Comparison of ENCODE assay signal across 23 cellular contexts in the genomic region with DNA sequence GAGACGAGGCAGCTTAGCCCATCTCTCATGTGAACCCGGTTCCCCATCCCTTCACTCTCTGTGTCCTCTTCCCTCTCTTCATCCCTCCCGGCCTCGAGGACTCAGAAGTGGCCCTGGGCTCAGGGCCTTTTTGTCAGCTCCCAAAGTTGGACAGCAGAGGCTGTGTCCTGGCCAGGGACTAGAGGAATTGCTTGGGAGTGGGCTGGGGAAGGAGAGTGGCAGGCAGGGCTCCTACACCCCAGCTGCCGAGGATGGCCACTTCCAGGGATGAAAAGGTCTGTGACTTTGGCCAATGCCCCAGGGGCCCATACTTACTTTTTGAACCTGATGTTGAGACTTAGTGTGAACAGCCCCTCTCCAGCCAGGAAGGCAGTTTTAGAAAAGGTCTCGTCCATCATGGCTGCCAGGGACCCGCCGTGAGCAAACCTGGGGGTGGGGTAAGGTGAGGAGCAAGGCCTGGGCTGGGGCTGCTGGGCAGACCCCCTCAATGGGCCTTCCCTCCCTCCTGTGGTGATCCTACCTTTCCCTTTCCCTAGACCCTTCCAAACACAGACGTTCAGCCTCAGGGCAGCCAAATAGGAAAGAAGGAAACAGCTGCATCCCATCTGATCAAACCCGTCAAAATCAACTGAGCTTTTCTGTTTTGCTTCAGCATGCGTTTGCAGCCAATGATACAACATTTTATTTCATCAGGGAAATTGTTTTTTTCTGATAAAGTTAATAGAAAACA. TPM values are rescaled to one million over a fixed set of nuclear protein-coding genes. Genes with fewer than 3 reads are reported as not detected.
DNase-seq lines count a peak whose midpoint lies in the region; ATAC-seq, FAIRE-seq and TF ChIP-seq lines count a peak whose summit lies in the region.
"Had no signal": no experiment of that assay in that cellular context is flagged by ENCODE, and none has a peak within 500 bp of the region (broad histone marks: within the 10 kb centered on the region; RNA-seq: fewer than 3 reads in every experiment).

No MANE protein-coding gene starts in this region.

- peaks cover 37% of the 10 kb centered on the region for H3K36me3 Mint-ChIP-seq in activated CD4-positive, alpha-beta memory T cell treated with anti-CD3 and anti-CD28 coated beads, Interleukin-2, amount 10 ng/mL, durations not matched to agents 7 days and 5 days (ENCODE audit: low read depth)

- H3K4me2 ChIP-seq in HepG2 (ENCODE audit: low read depth, low read length): no peak overlapping the region

- ATAC-seq in HepG2 (no peak), right cardiac atrium (peak; percentile 28 to 60), HG03095 (IDR thresholded peaks at IDR 0.05; ENCODE audit: unreplicated experiment) (no peak)
- ATAC-seq: HCT116 had no signal

- CTCF ChIA-PET in HepG2 (lab: Yijun Ruan, JAX; ENCODE audit: low intra/inter-chr PET ratio, low total read pairs): no interaction called here
- CTCF ChIA-PET in activated CD4-positive, alpha-beta memory T cell treated with anti-CD3 and anti-CD28 coated beads, Interleukin-2, amount 10 ng/mL, durations not matched to agents 7 days and 5 days (lab: Charles Lee): interaction anchor here (0.6 to 1.5 kb wide), 4 partner anchors 11 to 412 kb away, joined by 3 to 5 read pairs (median 3); no protein-coding TSS in a partner anchor

- POLR2A ChIA-PET in HepG2 (lab: Yijun Ruan, JAX): no interaction called here
- POLR2A ChIA-PET in activated CD4-positive, alpha-beta memory T cell treated with anti-CD3 and anti-CD28 coated beads, Interleukin-2, amount 10 ng/mL, durations not matched to agents 7 days and 5 days (lab: Charles Lee): interaction anchor here (0.9 to 4.6 kb wide), 6 partner anchors 8 to 61 kb away, joined by 3 to 21 read pairs (median 6); partner anchors contain the start of genes C2CD4D and THEM4

- intact Hi-C loops in HepG2 (cut with micrococcal nuclease; ENCODE audit: unreplicated experiment): no loop called here
- intact Hi-C loops in right cardiac atrium (cut with DNase I): no loop called here
- intact Hi-C loops in testis (cut with DNase I; ENCODE audit: low total_unique reads): no loop called here
- intact Hi-C loops in spleen (cut with DNase I; ENCODE audit: low total_unique reads): no loop called here

- H3K9ac ChIP-seq in liver (ENCODE audit: low read depth in 1 of 2, low read length in 2 of 2) (no peak overlapping the region), HepG2 (ENCODE audit: insufficient read depth, low read depth, low read length) (no peak overlapping the region)

- H3K4me3 ChIP-seq in liver (ENCODE audit: low read depth in 1 of 3, low read length in 3 of 3): no peak overlapping the region
- H3K4me3 ChIP-seq in HepG2 (replicated peaks in 1 of 3; ENCODE audit: insufficient read depth in 1 of 3, low read depth in 2 of 3, low read length in 3 of 3): no peak overlapping the region
- H3K4me3 ChIP-seq in right cardiac atrium (ENCODE audit: low read length): no peak overlapping the region
- H3K4me3 ChIP-seq in testis: no peak overlapping the region
- H3K4me3 ChIP-seq in spleen: no peak overlapping the region

- no peak for FAIRE-seq in HepG2 (lab: Jason Lieb, UNC)
- FAIRE-seq: RCC 7860 had no signal

- H3K4me3 Mint-ChIP-seq in activated CD4-positive, alpha-beta memory T cell treated with anti-CD3 and anti-CD28 coated beads, Interleukin-2, amount 10 ng/mL, durations not matched to agents 7 days and 5 days: no peak overlapping the region
- H3K4me3 Mint-ChIP-seq: neural crest cell had no signal

- H3K36me3 ChIP-seq in liver (ENCODE audit: control insufficient read depth in 4 of 4, insufficient read depth in 3 of 4, low read depth in 1 of 4, low read length in 3 of 4) (no peaks in the 10 kb centered on the region), HepG2 (replicated peaks in 1 of 2; ENCODE audit: control insufficient read depth in 1 of 2, insufficient read depth in 2 of 2, low read length in 2 of 2) (no peaks in the 10 kb centered on the region), testis (ENCODE audit: low read depth, missing control alignments) (no peaks in the 10 kb centered on the region), spleen (no peaks in the 10 kb centered on the region)

- H3K27ac ChIP-seq in liver (ENCODE audit: low read depth in 1 of 2, low read length in 2 of 2): no peak overlapping the region
- H3K27ac ChIP-seq in HepG2 (ENCODE audit: extremely low read length, insufficient read depth, low read length): no peak overlapping the region
- H3K27ac ChIP-seq in right cardiac atrium (ENCODE audit: low read length): peak overlapping the region; percentile 28
- H3K27ac ChIP-seq in testis: no peak overlapping the region
- peak overlapping the region in 2 of 8 donors; percentile 19 to 34 for H3K27ac ChIP-seq in spleen

- no peaks in the 10 kb centered on the region for H3K27me3 Mint-ChIP-seq in activated CD4-positive, alpha-beta memory T cell treated with anti-CD3 and anti-CD28 coated beads, Interleukin-2, amount 10 ng/mL, durations not matched to agents 7 days and 5 days

- H3K9me3 Mint-ChIP-seq in activated CD4-positive, alpha-beta memory T cell treated with anti-CD3 and anti-CD28 coated beads, Interleukin-2, amount 10 ng/mL, durations not matched to agents 7 days and 5 days: no peaks in the 10 kb centered on the region
- H3K9me3 Mint-ChIP-seq: neural crest cell had no signal

- no peak for TF ChIP-seq POLR2A in HepG2 (IDR thresholded peaks at IDR 0.05; ENCODE audit: insufficient read depth in 1 of 2, low read depth in 2 of 2, low read length in 2 of 2)
- no peak for TF ChIP-seq POLR2A in testis (IDR thresholded peaks at IDR 0.05)
- TF ChIP-seq POLR2A in spleen (IDR thresholded peaks at IDR 0.05): no peak

- H3K27ac Mint-ChIP-seq in activated CD4-positive, alpha-beta memory T cell treated with anti-CD3 and anti-CD28 coated beads, Interleukin-2, amount 10 ng/mL, durations not matched to agents 7 days and 5 days: peak overlapping the region; percentile 69
- H3K27ac Mint-ChIP-seq: progenitor cell of endocrine pancreas had no signal

- H3K27me3 ChIP-seq in liver (ENCODE audit: control insufficient read depth in 4 of 4, insufficient read depth in 4 of 4, low read length in 3 of 4) (no peaks in the 10 kb centered on the region), HepG2 (ENCODE audit: control insufficient read depth in 1 of 2, insufficient read depth in 2 of 2, low read length in 2 of 2) (peaks cover 1 to 57% of the 10 kb centered on the region in 2 experiments; a peak in 2 of 5 replicates), right cardiac atrium (ENCODE audit: control insufficient read depth, insufficient read depth) (no peaks in the 10 kb centered on the region), testis (no peaks in the 10 kb centered on the region), spleen (replicated peaks in 1 of 7) (no peaks in the 10 kb centered on the region)

- TF ChIP-seq RAD21 in liver (IDR thresholded peaks at IDR 0.05): no peak
- no peak for TF ChIP-seq RAD21 in HepG2 (CRISPR knock-in tag; IDR thresholded peaks at IDR 0.05)

- DNase-seq in HepG2 (ENCODE audit: low spot score) (no peak), right cardiac atrium (peak in 2 of 3 donors; percentile 12 to 62), testis (peak; percentile 4), GM20000 (ENCODE audit: low spot score) (no peak), spleen (no peak)
- DNase-seq in activated CD4-positive, alpha-beta memory T cell treated with anti-CD3 and anti-CD28 coated beads, Interleukin-2, amount 10 ng/mL, durations not matched to agents 7 days and 5 days: no peak
- DNase-seq: anterior cingulate cortex; Caco-2; cerebellar nuclear complex; effector CD8-positive, alpha-beta T cell; NCI-H1105; NCI-H2107; NCI-H510A had no signal

- WGBS in liver: 78% methylated on average over 11 of the region's 11 CpGs
- WGBS in HepG2 (ENCODE audit: low lambda C conversion rate): 5% methylated on average over 10 of the region's 11 CpGs
- 36% methylated on average over 11 of the region's 11 CpGs for WGBS in right cardiac atrium
- 64 to 78% methylated on average over 7 to 11 of the region's 11 CpGs for WGBS in testis, 2 donors
- 42 to 51% (median 45%) methylated on average over 10 to 11 of the region's 11 CpGs for WGBS in spleen, 5 donors

- in situ Hi-C loops in HepG2 (cut with HindIII; ENCODE audit: extremely low pct_ligation_motif_present, low pct_unique_long_range_greater_than_20kb): no loop called here

- H4K20me1 ChIP-seq in HepG2 (ENCODE audit: insufficient read depth, low read length): no peaks in the 10 kb centered on the region

- H2AFZ ChIP-seq in HepG2 (ENCODE audit: low read length): no peak overlapping the region

- peaks cover 0 to 4% (median 0%) of the 10 kb centered on the region in 4 donors for H3K4me1 ChIP-seq in liver (ENCODE audit: control insufficient read depth in 4 of 4, insufficient read depth in 4 of 4, low read length in 3 of 4)
- peaks cover 9% of the 10 kb centered on the region for H3K4me1 ChIP-seq in HepG2 (ENCODE audit: insufficient read depth, low read length)
- H3K4me1 ChIP-seq in right cardiac atrium (ENCODE audit: control insufficient read depth, insufficient read depth, low read length): peaks cover 2% of the 10 kb centered on the region
- no peaks in the 10 kb centered on the region for H3K4me1 ChIP-seq in testis
- H3K4me1 ChIP-seq in spleen: peaks cover 0 to 14% (median 6%) of the 10 kb centered on the region in 6 donors
- H3K4me1 ChIP-seq: Caco-2 had no signal

- H3K79me2 ChIP-seq in HepG2 (ENCODE audit: insufficient read depth, low read length): no peaks in the 10 kb centered on the region

- TF ChIP-seq CTCF in liver (IDR thresholded peaks at IDR 0.05; ENCODE audit: low read depth, low read length, missing input control): no peak
- TF ChIP-seq CTCF in HepG2 (CRISPR knock-in tag; IDR thresholded peaks at IDR 0.05): no peak
- no peak for TF ChIP-seq CTCF in testis (IDR thresholded peaks at IDR 0.05)
- TF ChIP-seq CTCF in GM20000 (IDR thresholded peaks at IDR 0.05; ENCODE audit: extremely low read depth, missing control alignments): no peak
- no peak for TF ChIP-seq CTCF in spleen (IDR thresholded peaks at IDR 0.05 in 8 of 11, conservative IDR thresholded peaks at IDR 0.05 in 3 of 11)

- no TSS peak for BruUV-seq in HepG2 (replicated peaks; lab: Mats Ljungman, UMichigan)

- H3K4me1 Mint-ChIP-seq in activated CD4-positive, alpha-beta memory T cell treated with anti-CD3 and anti-CD28 coated beads, Interleukin-2, amount 10 ng/mL, durations not matched to agents 7 days and 5 days: peaks cover 40% of the 10 kb centered on the region

- TF ChIP-seq EP300 in HepG2 (IDR thresholded peaks at IDR 0.05; ENCODE audit: low read depth in 2 of 2, low read length in 2 of 2) (no peak), HepG2 (CRISPR knock-in tag; IDR thresholded peaks at IDR 0.05; ENCODE audit: borderline replicate concordance) (no peak)

- H3K9me3 ChIP-seq in liver (ENCODE audit: control insufficient read depth in 4 of 4, low read length in 3 of 4) (no peaks in the 10 kb centered on the region), HepG2 (ENCODE audit: low read length) (no peaks in the 10 kb centered on the region), right cardiac atrium (ENCODE audit: control insufficient read depth, low read length) (no peaks in the 10 kb centered on the region), testis (no peaks in the 10 kb centered on the region), spleen (no peaks in the 10 kb centered on the region)
- H3K9me3 ChIP-seq: Caco-2 had no signal

RNA-seq across cellular contexts. Expression of gene THEM5, which starts 5.5 kb away (rescaled TPM):
- under 1 TPM in 1 of 2 donors, not detected in 1; 0.09 TPM for total RNA-seq in liver
- polyA plus RNA-seq in liver: not detected
- total RNA-seq in HepG2 (2016; rRNA removed; fragmentation: Illumina TruSeq; extraction: Trizol): not detected in 2 replicates
- not detected in 2 replicates for total RNA-seq in HepG2 (2016; cell fraction: cytosol; rRNA removed; fragmentation: Illumina TruSeq; extraction: Trizol; ENCODE audit: low read depth)
- not detected in 2 replicates for total RNA-seq in HepG2 (2016; cell fraction: insoluble cytoplasmic fraction; rRNA removed; fragmentation: Illumina TruSeq; extraction: Trizol)
- total RNA-seq in HepG2 (2016; cell fraction: membrane; rRNA removed; fragmentation: Illumina TruSeq; extraction: Trizol): not detected in 2 replicates
- total RNA-seq in HepG2 (2016; cell fraction: nucleus; rRNA removed; fragmentation: Illumina TruSeq; extraction: Trizol): not detected in 2 replicates
- polyA plus RNA-seq in HepG2 (2011; rRNA removed): not detected in 2 replicates
- not detected in 2 replicates for polyA plus RNA-seq in HepG2 (2011; cell fraction: cytosol; rRNA removed)
- polyA plus RNA-seq in HepG2 (2011; cell fraction: nucleus; rRNA removed): not detected in 2 replicates
- polyA plus RNA-seq in HepG2 (2012): not detected in 2 replicates
- polyA plus RNA-seq in HepG2 (2016; cell fraction: cytosol; fragmentation: Illumina TruSeq; extraction: Trizol; ENCODE audit: low read depth): not detected in 2 replicates
- not detected in 2 replicates for polyA plus RNA-seq in HepG2 (2016; cell fraction: insoluble cytoplasmic fraction; fragmentation: Illumina TruSeq; extraction: Trizol; ENCODE audit: low read depth)
- polyA plus RNA-seq in HepG2 (2016; cell fraction: membrane; fragmentation: Illumina TruSeq; extraction: Trizol; ENCODE audit: low read depth): not detected in 2 replicates
- not detected in 2 replicates for polyA plus RNA-seq in HepG2 (2016; cell fraction: nucleus; fragmentation: Illumina TruSeq; extraction: Trizol; ENCODE audit: insufficient read depth, low read depth)
- polyA minus RNA-seq in HepG2 (2011; rRNA and poly(A)+ RNA removed; ENCODE audit: low replicate concordance): 6.5 TPM in 1 of 2 replicates, not detected in the other
- polyA minus RNA-seq in HepG2 (2011; cell fraction: cytosol; rRNA and poly(A)+ RNA removed): not detected in 2 replicates
- polyA minus RNA-seq in HepG2 (2011; cell fraction: nucleus; rRNA and poly(A)+ RNA removed): not detected in 2 replicates
- total RNA-seq in activated CD4-positive, alpha-beta memory T cell treated with anti-CD3 and anti-CD28 coated beads, Interleukin-2, amount 10 ng/mL, durations not matched to agents 7 days and 5 days: not detected
- under 1 TPM in 3 of 4 donors, not detected in 1; 0.24 to 0.53 (median 0.42) TPM for total RNA-seq in right cardiac atrium
- 0.11 TPM for polyA plus RNA-seq in right cardiac atrium
- not detected for total RNA-seq in testis
- 0.57 TPM for polyA plus RNA-seq in testis (ENCODE audit: insufficient read depth, low read depth, low replicate concordance)
- under 1 TPM in 1 of 7 donors, not detected in 6; 0.47 TPM for total RNA-seq in spleen
- polyA plus RNA-seq in spleen: not detected
- total RNA-seq: Caco-2, Daoy, fibroblast of lung, neural crest cell, progenitor cell of endocrine pancreas, subcutaneous adipose tissue, urinary bladder had no signal
- polyA plus RNA-seq: fibroblast of lung, urinary bladder had no signal

RNA-seq across cellular contexts. Expression of gene C2CD4D, which starts 8.4 kb away (rescaled TPM):
- total RNA-seq in liver: not detected
- polyA plus RNA-seq in liver: under 1 TPM; 0.02 to 0.08 TPM
- not detected in 2 replicates for total RNA-seq in HepG2 (2016; rRNA removed; fragmentation: Illumina TruSeq; extraction: Trizol)
- total RNA-seq in HepG2 (2016; cell fraction: cytosol; rRNA removed; fragmentation: Illumina TruSeq; extraction: Trizol; ENCODE audit: low read depth): not detected in 2 replicates
- not detected in 2 replicates for total RNA-seq in HepG2 (2016; cell fraction: insoluble cytoplasmic fraction; rRNA removed; fragmentation: Illumina TruSeq; extraction: Trizol)
- total RNA-seq in HepG2 (2016; cell fraction: membrane; rRNA removed; fragmentation: Illumina TruSeq; extraction: Trizol): not detected in 2 replicates
- not detected in 2 replicates for total RNA-seq in HepG2 (2016; cell fraction: nucleus; rRNA removed; fragmentation: Illumina TruSeq; extraction: Trizol)
- not detected in 2 replicates for polyA plus RNA-seq in HepG2 (2011; rRNA removed)
- not detected in 2 replicates for polyA plus RNA-seq in HepG2 (2011; cell fraction: cytosol; rRNA removed)
- not detected in 2 replicates for polyA plus RNA-seq in HepG2 (2011; cell fraction: nucleus; rRNA removed)
- polyA plus RNA-seq in HepG2 (2012): not detected in 2 replicates
- not detected in 2 replicates for polyA plus RNA-seq in HepG2 (2016; cell fraction: cytosol; fragmentation: Illumina TruSeq; extraction: Trizol; ENCODE audit: low read depth)
- not detected in 2 replicates for polyA plus RNA-seq in HepG2 (2016; cell fraction: insoluble cytoplasmic fraction; fragmentation: Illumina TruSeq; extraction: Trizol; ENCODE audit: low read depth)
- polyA plus RNA-seq in HepG2 (2016; cell fraction: membrane; fragmentation: Illumina TruSeq; extraction: Trizol; ENCODE audit: low read depth): not detected in 2 replicates
- not detected in 2 replicates for polyA plus RNA-seq in HepG2 (2016; cell fraction: nucleus; fragmentation: Illumina TruSeq; extraction: Trizol; ENCODE audit: insufficient read depth, low read depth)
- polyA minus RNA-seq in HepG2 (2011; rRNA and poly(A)+ RNA removed; ENCODE audit: low replicate concordance): not detected in 2 replicates
- not detected in 2 replicates for polyA minus RNA-seq in HepG2 (2011; cell fraction: cytosol; rRNA and poly(A)+ RNA removed)
- polyA minus RNA-seq in HepG2 (2011; cell fraction: nucleus; rRNA and poly(A)+ RNA removed): not detected in 2 replicates
- 1 to 10 TPM; 3.0 to 3.7 TPM for total RNA-seq in activated CD4-positive, alpha-beta memory T cell treated with anti-CD3 and anti-CD28 coated beads, Interleukin-2, amount 10 ng/mL, durations not matched to agents 7 days and 5 days
- total RNA-seq in right cardiac atrium: under 1 TPM in 3 of 4 donors, not detected in 1; 0.11 to 0.21 (median 0.17) TPM
- 0.05 TPM for polyA plus RNA-seq in right cardiac atrium
- 1 to 10 TPM; 1.4 to 2.0 TPM for total RNA-seq in testis
- polyA plus RNA-seq in testis (ENCODE audit: insufficient read depth, low read depth, low replicate concordance): 0.29 TPM
- under 1 TPM in 1 of 7 donors, not detected in 6; 0.51 TPM for total RNA-seq in spleen
- under 1 TPM in 2 of 3 donors, not detected in 1; 0.03 to 0.07 TPM for polyA plus RNA-seq in spleen
- total RNA-seq: Daoy, fibroblast of lung, urinary bladder had no signal
- polyA plus RNA-seq: fibroblast of lung had no signal

RNA-seq across cellular contexts. Expression of gene RORC, which starts 16.4 kb away (rescaled TPM):
- total RNA-seq in liver (10 to 100 TPM in 1 of 2 donors, 1 to 10 TPM in 1; 2.9 to 59.2 TPM), HepG2 (2016; rRNA removed; fragmentation: Illumina TruSeq; extraction: Trizol) (2.5 TPM in 2 replicates), right cardiac atrium (1 to 10 TPM; 1.3 to 8.2 (median 5.0) TPM), testis (10 to 100 TPM; 55.4 to 70.4 TPM), spleen (1 to 10 TPM in 6 of 7 donors, under 1 TPM in 1; 0.85 to 4.1 (median 2.3) TPM)
- polyA plus RNA-seq in liver (10 to 100 TPM; 10.7 to 15.4 TPM), HepG2 (2011; rRNA removed) (6.5 and 9.3 TPM in 2 replicates), right cardiac atrium (3.0 TPM), testis (ENCODE audit: insufficient read depth, low read depth, low replicate concordance) (30.9 TPM), spleen (under 1 TPM; 0.14 to 0.78 (median 0.51) TPM)
- 1.5 and 1.9 TPM in 2 replicates for total RNA-seq in HepG2 (2016; cell fraction: cytosol; rRNA removed; fragmentation: Illumina TruSeq; extraction: Trizol; ENCODE audit: low read depth)
- total RNA-seq in HepG2 (2016; cell fraction: insoluble cytoplasmic fraction; rRNA removed; fragmentation: Illumina TruSeq; extraction: Trizol): 2.3 and 2.6 TPM in 2 replicates
- 2.3 and 2.5 TPM in 2 replicates for total RNA-seq in HepG2 (2016; cell fraction: membrane; rRNA removed; fragmentation: Illumina TruSeq; extraction: Trizol)
- 2.4 and 2.5 TPM in 2 replicates for total RNA-seq in HepG2 (2016; cell fraction: nucleus; rRNA removed; fragmentation: Illumina TruSeq; extraction: Trizol)
- polyA plus RNA-seq in HepG2 (2011; cell fraction: cytosol; rRNA removed): 5.3 and 5.6 TPM in 2 replicates
- 13.5 and 16.6 TPM in 2 replicates for polyA plus RNA-seq in HepG2 (2011; cell fraction: nucleus; rRNA removed)
- 4.0 and 4.5 TPM in 2 replicates for polyA plus RNA-seq in HepG2 (2012)
- polyA plus RNA-seq in HepG2 (2016; cell fraction: cytosol; fragmentation: Illumina TruSeq; extraction: Trizol; ENCODE audit: low read depth): 2.0 and 2.1 TPM in 2 replicates
- 2.1 and 2.2 TPM in 2 replicates for polyA plus RNA-seq in HepG2 (2016; cell fraction: insoluble cytoplasmic fraction; fragmentation: Illumina TruSeq; extraction: Trizol; ENCODE audit: low read depth)
- 2.2 and 2.4 TPM in 2 replicates for polyA plus RNA-seq in HepG2 (2016; cell fraction: membrane; fragmentation: Illumina TruSeq; extraction: Trizol; ENCODE audit: low read depth)
- polyA plus RNA-seq in HepG2 (2016; cell fraction: nucleus; fragmentation: Illumina TruSeq; extraction: Trizol; ENCODE audit: insufficient read depth, low read depth): 3.5 and 4.2 TPM in 2 replicates
- 11.4 and 22.2 TPM in 2 replicates for polyA minus RNA-seq in HepG2 (2011; rRNA and poly(A)+ RNA removed; ENCODE audit: low replicate concordance)
- polyA minus RNA-seq in HepG2 (2011; cell fraction: cytosol; rRNA and poly(A)+ RNA removed): 3.3 and 4.8 TPM in 2 replicates
- polyA minus RNA-seq in HepG2 (2011; cell fraction: nucleus; rRNA and poly(A)+ RNA removed): 8.2 and 9.8 TPM in 2 replicates
- total RNA-seq in activated CD4-positive, alpha-beta memory T cell treated with anti-CD3 and anti-CD28 coated beads, Interleukin-2, amount 10 ng/mL, durations not matched to agents 7 days and 5 days: 10 to 100 TPM; 25.4 to 25.8 TPM
- total RNA-seq: Caco-2, Daoy, progenitor cell of endocrine pancreas had no signal
- polyA plus RNA-seq: fibroblast of lung had no signal

RNA-seq across cellular contexts. Expression of gene LINGO4, which starts 42.8 kb away (rescaled TPM):
- total RNA-seq in liver: under 1 TPM; 0.05 to 0.50 TPM
- under 1 TPM in 1 of 2 donors, not detected in 1; 0.09 TPM for polyA plus RNA-seq in liver
- 0.02 TPM in 1 of 2 replicates, not detected in the other for total RNA-seq in HepG2 (2016; rRNA removed; fragmentation: Illumina TruSeq; extraction: Trizol)
- not detected in 2 replicates for total RNA-seq in HepG2 (2016; cell fraction: cytosol; rRNA removed; fragmentation: Illumina TruSeq; extraction: Trizol; ENCODE audit: low read depth)
- not detected in 2 replicates for total RNA-seq in HepG2 (2016; cell fraction: insoluble cytoplasmic fraction; rRNA removed; fragmentation: Illumina TruSeq; extraction: Trizol)
- not detected in 2 replicates for total RNA-seq in HepG2 (2016; cell fraction: membrane; rRNA removed; fragmentation: Illumina TruSeq; extraction: Trizol)
- not detected in 2 replicates for total RNA-seq in HepG2 (2016; cell fraction: nucleus; rRNA removed; fragmentation: Illumina TruSeq; extraction: Trizol)
- polyA plus RNA-seq in HepG2 (2011; rRNA removed): 0.05 TPM in 2 replicates
- 0.01 TPM in 1 of 2 replicates, not detected in the other for polyA plus RNA-seq in HepG2 (2011; cell fraction: cytosol; rRNA removed)
- polyA plus RNA-seq in HepG2 (2011; cell fraction: nucleus; rRNA removed): 0.11 and 0.19 TPM in 2 replicates
- polyA plus RNA-seq in HepG2 (2012): not detected in 2 replicates
- polyA plus RNA-seq in HepG2 (2016; cell fraction: cytosol; fragmentation: Illumina TruSeq; extraction: Trizol; ENCODE audit: low read depth): not detected in 2 replicates
- not detected in 2 replicates for polyA plus RNA-seq in HepG2 (2016; cell fraction: insoluble cytoplasmic fraction; fragmentation: Illumina TruSeq; extraction: Trizol; ENCODE audit: low read depth)
- polyA plus RNA-seq in HepG2 (2016; cell fraction: membrane; fragmentation: Illumina TruSeq; extraction: Trizol; ENCODE audit: low read depth): not detected in 2 replicates
- polyA plus RNA-seq in HepG2 (2016; cell fraction: nucleus; fragmentation: Illumina TruSeq; extraction: Trizol; ENCODE audit: insufficient read depth, low read depth): not detected in 2 replicates
- 0.06 and 0.37 TPM in 2 replicates for polyA minus RNA-seq in HepG2 (2011; rRNA and poly(A)+ RNA removed; ENCODE audit: low replicate concordance)
- not detected in 2 replicates for polyA minus RNA-seq in HepG2 (2011; cell fraction: cytosol; rRNA and poly(A)+ RNA removed)
- polyA minus RNA-seq in HepG2 (2011; cell fraction: nucleus; rRNA and poly(A)+ RNA removed): 0.52 and 0.87 TPM in 2 replicates
- total RNA-seq in activated CD4-positive, alpha-beta memory T cell treated with anti-CD3 and anti-CD28 coated beads, Interleukin-2, amount 10 ng/mL, durations not matched to agents 7 days and 5 days: 1 to 10 TPM; 1.2 to 1.3 TPM
- total RNA-seq in right cardiac atrium: under 1 TPM in 3 of 4 donors, not detected in 1; 0.28 to 0.37 (median 0.32) TPM
- polyA plus RNA-seq in right cardiac atrium: 0.09 TPM
- total RNA-seq in testis: 1 to 10 TPM; 3.1 to 3.5 TPM
- 1.4 TPM for polyA plus RNA-seq in testis (ENCODE audit: insufficient read depth, low read depth, low replicate concordance)
- under 1 TPM in 4 of 7 donors, not detected in 3; 0.13 to 0.36 (median 0.28) TPM for total RNA-seq in spleen
- polyA plus RNA-seq in spleen: under 1 TPM in 2 of 3 donors, not detected in 1; 0.04 to 0.06 TPM
- total RNA-seq: Caco-2, Daoy, fibroblast of lung, neural crest cell, progenitor cell of endocrine pancreas, subcutaneous adipose tissue had no signal
- polyA plus RNA-seq: fibroblast of lung had no signal

RNA-seq across cellular contexts. Expression of gene TDRKH, which starts 57.7 kb away (rescaled TPM):
- total RNA-seq in liver: 1 to 10 TPM; 5.1 to 6.7 TPM
- 1 to 10 TPM; 1.5 to 2.6 TPM for polyA plus RNA-seq in liver
- 5.4 and 5.6 TPM in 2 replicates for total RNA-seq in HepG2 (2016; rRNA removed; fragmentation: Illumina TruSeq; extraction: Trizol)
- 0.30 and 0.62 TPM in 2 replicates for total RNA-seq in HepG2 (2016; cell fraction: cytosol; rRNA removed; fragmentation: Illumina TruSeq; extraction: Trizol; ENCODE audit: low read depth)
- total RNA-seq in HepG2 (2016; cell fraction: insoluble cytoplasmic fraction; rRNA removed; fragmentation: Illumina TruSeq; extraction: Trizol): 4.9 and 5.8 TPM in 2 replicates
- 1.9 and 2.7 TPM in 2 replicates for total RNA-seq in HepG2 (2016; cell fraction: membrane; rRNA removed; fragmentation: Illumina TruSeq; extraction: Trizol)
- total RNA-seq in HepG2 (2016; cell fraction: nucleus; rRNA removed; fragmentation: Illumina TruSeq; extraction: Trizol): 3.2 and 4.4 TPM in 2 replicates
- 3.9 and 4.3 TPM in 2 replicates for polyA plus RNA-seq in HepG2 (2011; rRNA removed)
- 2.3 and 3.8 TPM in 2 replicates for polyA plus RNA-seq in HepG2 (2011; cell fraction: cytosol; rRNA removed)
- 2.4 and 4.6 TPM in 2 replicates for polyA plus RNA-seq in HepG2 (2011; cell fraction: nucleus; rRNA removed)
- 5.1 and 5.6 TPM in 2 replicates for polyA plus RNA-seq in HepG2 (2012)
- polyA plus RNA-seq in HepG2 (2016; cell fraction: cytosol; fragmentation: Illumina TruSeq; extraction: Trizol; ENCODE audit: low read depth): 0.55 and 0.59 TPM in 2 replicates
- 5.3 and 5.4 TPM in 2 replicates for polyA plus RNA-seq in HepG2 (2016; cell fraction: insoluble cytoplasmic fraction; fragmentation: Illumina TruSeq; extraction: Trizol; ENCODE audit: low read depth)
- polyA plus RNA-seq in HepG2 (2016; cell fraction: membrane; fragmentation: Illumina TruSeq; extraction: Trizol; ENCODE audit: low read depth): 1.2 and 1.4 TPM in 2 replicates
- polyA plus RNA-seq in HepG2 (2016; cell fraction: nucleus; fragmentation: Illumina TruSeq; extraction: Trizol; ENCODE audit: insufficient read depth, low read depth): 3.8 and 4.5 TPM in 2 replicates
- polyA minus RNA-seq in HepG2 (2011; rRNA and poly(A)+ RNA removed; ENCODE audit: low replicate concordance): 2.0 and 2.3 TPM in 2 replicates
- 1.8 and 3.2 TPM in 2 replicates for polyA minus RNA-seq in HepG2 (2011; cell fraction: cytosol; rRNA and poly(A)+ RNA removed)
- 4.0 and 4.5 TPM in 2 replicates for polyA minus RNA-seq in HepG2 (2011; cell fraction: nucleus; rRNA and poly(A)+ RNA removed)
- total RNA-seq in activated CD4-positive, alpha-beta memory T cell treated with anti-CD3 and anti-CD28 coated beads, Interleukin-2, amount 10 ng/mL, durations not matched to agents 7 days and 5 days: 10 to 100 TPM; 27.1 to 30.9 TPM
- 1 to 10 TPM; 4.2 to 7.5 (median 6.0) TPM for total RNA-seq in right cardiac atrium
- 3.4 TPM for polyA plus RNA-seq in right cardiac atrium
- 10 to 100 TPM; 26.3 to 31.5 TPM for total RNA-seq in testis
- 50.9 TPM for polyA plus RNA-seq in testis (ENCODE audit: insufficient read depth, low read depth, low replicate concordance)
- total RNA-seq in spleen: 10 to 100 TPM; 10.9 to 21.6 (median 13.0) TPM
- 1 to 10 TPM; 3.1 to 4.7 (median 3.2) TPM for polyA plus RNA-seq in spleen

Comparison
In these comparisons a context has a peak if more than half of its experiments do, and no peak if none do; other contexts are left out.
1. ATAC-seq: peak in right cardiac atrium (2 of 2); none in HepG2 (single experiment) and HG03095 (single experiment).
2. DNase-seq: peak in right cardiac atrium (2 of 3) and testis (single experiment); none in HepG2 (single experiment), activated CD4-positive, alpha-beta memory T cell treated with anti-CD3 and anti-CD28 coated beads, Interleukin-2, amount 10 ng/mL, durations not matched to agents 7 days and 5 days (single experiment), GM20000 (single experiment) and spleen (single experiment).